ENCODE assay signal across 18 cellular contexts in genomic region chrX:110915120-110915519, GRCh38.
A peak's percentile ranks its signal among the peaks of the same experiment; 100 is the strongest.
DNase-seq lines count a peak whose midpoint lies in the region; ATAC-seq and TF ChIP-seq lines count a peak whose summit lies in the region.
"Had no signal": no experiment of that assay in that cellular context is flagged by ENCODE, and none has a peak within 500 bp of the region (broad histone marks: within the 10 kb centered on the region; RNA-seq: fewer than 3 reads in every experiment).

No MANE protein-coding gene starts in this region.

- H3K36me3 Mint-ChIP-seq in CD8-positive, alpha-beta T cell = no peaks in the 10 kb centered on the region
- no peaks in the 10 kb centered on the region for H3K36me3 Mint-ChIP-seq in Calu3 (ENCODE audit: insufficient read depth, unreplicated experiment)
- H3K36me3 Mint-ChIP-seq: activated naive CD4-positive, alpha-beta T cell treated with anti-CD3 and anti-CD28 coated beads, Interleukin-2, amount 10 ng/mL, durations not matched to agents 7 days and 5 days; immature natural killer cell had no signal

- H3K36me3 ChIP-seq in hepatocyte (replicated peaks; ENCODE audit: insufficient read depth, low read depth) = no peaks in the 10 kb centered on the region
- no peaks in the 10 kb centered on the region for H3K36me3 ChIP-seq in CD8-positive, alpha-beta T cell (ENCODE audit: insufficient read depth, low read length)
- H3K36me3 ChIP-seq: BLaER1, esophagus squamous epithelium, SJCRH30 had no signal

- no peak for ATAC-seq in GM21367 (IDR thresholded peaks at IDR 0.05; ENCODE audit: unreplicated experiment)
- no peak for ATAC-seq in CD8-positive, alpha-beta T cell
- no peak for ATAC-seq in HG03432 (IDR thresholded peaks at IDR 0.05; ENCODE audit: unreplicated experiment)

- H2AFZ ChIP-seq in hepatocyte = no peak overlapping the region

- no peaks in the 10 kb centered on the region for H3K9me2 ChIP-seq in hepatocyte (replicated peaks; ENCODE audit: insufficient read depth)

- H3K4me3 Mint-ChIP-seq in CD8-positive, alpha-beta T cell = no peak overlapping the region
- H3K4me3 Mint-ChIP-seq in Calu3 (ENCODE audit: low read depth, unreplicated experiment) = no peak overlapping the region
- H3K4me3 Mint-ChIP-seq: activated naive CD4-positive, alpha-beta T cell treated with anti-CD3 and anti-CD28 coated beads, Interleukin-2, amount 10 ng/mL, durations not matched to agents 7 days and 5 days; immature natural killer cell had no signal

- 60% methylated on average over 3 of the region's 3 CpGs for WGBS in hepatocyte (ENCODE audit: low lambda C conversion rate, missing lambda C conversion rate)

- no TSS peak for BruUV-seq in Calu3 (replicated peaks; lab: Mats Ljungman, UMichigan)

- no peaks in the 10 kb centered on the region for H3K79me2 ChIP-seq in hepatocyte

- no peaks in the 10 kb centered on the region for H3K4me1 Mint-ChIP-seq in CD8-positive, alpha-beta T cell (ENCODE audit: low read depth)
- H3K4me1 Mint-ChIP-seq in Calu3 (ENCODE audit: low read depth, unreplicated experiment) = no peaks in the 10 kb centered on the region
- H3K4me1 Mint-ChIP-seq: activated naive CD4-positive, alpha-beta T cell treated with anti-CD3 and anti-CD28 coated beads, Interleukin-2, amount 10 ng/mL, durations not matched to agents 7 days and 5 days; immature natural killer cell had no signal

- no peaks in the 10 kb centered on the region for H3K4me1 ChIP-seq in hepatocyte (ENCODE audit: insufficient read depth)
- H3K4me1 ChIP-seq in CD8-positive, alpha-beta T cell (ENCODE audit: insufficient read depth, low read length) = no peaks in the 10 kb centered on the region
- H3K4me1 ChIP-seq: BLaER1, esophagus squamous epithelium, SJCRH30 had no signal

- DNase-seq in AG08395 (ENCODE audit: low spot score) (peak; percentile 44), H4 (ENCODE audit: low spot score) (peak; percentile 73), astrocyte of the hippocampus (ENCODE audit: low read depth, low spot score) (peak; percentile 37), hepatocyte (ENCODE audit: low spot score) (peak; percentile 19), Calu3 (no peak)
- no peak for DNase-seq in CD8-positive, alpha-beta T cell
- DNase-seq: activated naive CD4-positive, alpha-beta T cell treated with anti-CD3 and anti-CD28 coated beads, Interleukin-2, amount 10 ng/mL, durations not matched to agents 7 days and 5 days; esophagus squamous epithelium; GDM1; immature natural killer cell; NCI-H1417; NCI-H774; stimulated activated CD4-positive, alpha-beta T cell treated with anti-CD3 and anti-CD28 coated beads, Interleukin-4, amount 100 ng/mL, for 4 hours; stimulated activated naive CD4-positive, alpha-beta T cell had no signal

- no peaks in the 10 kb centered on the region for H3K27me3 Mint-ChIP-seq in CD8-positive, alpha-beta T cell (ENCODE audit: low read depth)
- H3K27me3 Mint-ChIP-seq in Calu3 (ENCODE audit: unreplicated experiment) = no peaks in the 10 kb centered on the region
- H3K27me3 Mint-ChIP-seq: activated naive CD4-positive, alpha-beta T cell treated with anti-CD3 and anti-CD28 coated beads, Interleukin-2, amount 10 ng/mL, durations not matched to agents 7 days and 5 days had no signal

- H4K20me1 ChIP-seq in hepatocyte (ENCODE audit: insufficient read depth, poor library complexity, severe bottlenecking) = no peaks in the 10 kb centered on the region
- H4K20me1 ChIP-seq: BLaER1 had no signal

- intact Hi-C loops in CD8-positive, alpha-beta T cell (cut with DNase I, micrococcal nuclease) = no loop called here
- intact Hi-C loops in Calu3 (cut with micrococcal nuclease; ENCODE audit: unreplicated experiment) = no loop called here

- H3K4me3 ChIP-seq in hepatocyte = no peak overlapping the region
- no peak overlapping the region for H3K4me3 ChIP-seq in CD8-positive, alpha-beta T cell (ENCODE audit: low read depth, low read length)
- H3K4me3 ChIP-seq: BLaER1, esophagus squamous epithelium, SJCRH30 had no signal

- no peaks in the 10 kb centered on the region for H3K9me3 ChIP-seq in hepatocyte (ENCODE audit: low read depth)
- no peaks in the 10 kb centered on the region for H3K9me3 ChIP-seq in CD8-positive, alpha-beta T cell (ENCODE audit: low read length)
- H3K9me3 ChIP-seq: BLaER1, esophagus squamous epithelium, SJCRH30 had no signal

- TF ChIP-seq CTCF in hepatocyte (IDR thresholded peaks at IDR 0.05; ENCODE audit: poor library complexity) (no peak), Calu3 (IDR thresholded peaks at IDR 0.05; ENCODE audit: unreplicated experiment) (no peak)
- TF ChIP-seq CTCF in CD8-positive, alpha-beta T cell (IDR thresholded peaks at IDR 0.05) = no peak

- no peak overlapping the region for H3K27ac ChIP-seq in hepatocyte
- no peak overlapping the region for H3K27ac ChIP-seq in CD8-positive, alpha-beta T cell (ENCODE audit: low read depth, low read length)
- H3K27ac ChIP-seq: BLaER1, esophagus squamous epithelium, SJCRH30 had no signal

- POLR2A ChIA-PET in CD8-positive, alpha-beta T cell (lab: Charles Lee) = no interaction called here

- CTCF ChIA-PET in CD8-positive, alpha-beta T cell (lab: Charles Lee) = no interaction called here
- CTCF ChIA-PET in Calu3 (lab: Charles Lee) = no interaction called here

- no peaks in the 10 kb centered on the region for H3K27me3 ChIP-seq in hepatocyte
- no peaks in the 10 kb centered on the region for H3K27me3 ChIP-seq in CD8-positive, alpha-beta T cell (ENCODE audit: insufficient read depth, low read length)
- H3K27me3 ChIP-seq: esophagus squamous epithelium, SJCRH30 had no signal

- no peak overlapping the region for H3K27ac Mint-ChIP-seq in CD8-positive, alpha-beta T cell
- no peak overlapping the region for H3K27ac Mint-ChIP-seq in Calu3 (ENCODE audit: unreplicated experiment)
- H3K27ac Mint-ChIP-seq: activated naive CD4-positive, alpha-beta T cell treated with anti-CD3 and anti-CD28 coated beads, Interleukin-2, amount 10 ng/mL, durations not matched to agents 7 days and 5 days; immature natural killer cell had no signal

- no peaks in the 10 kb centered on the region for H3K9me3 Mint-ChIP-seq in CD8-positive, alpha-beta T cell
- no peaks in the 10 kb centered on the region for H3K9me3 Mint-ChIP-seq in Calu3 (ENCODE audit: low read depth, unreplicated experiment)
- H3K9me3 Mint-ChIP-seq: activated naive CD4-positive, alpha-beta T cell treated with anti-CD3 and anti-CD28 coated beads, Interleukin-2, amount 10 ng/mL, durations not matched to agents 7 days and 5 days; immature natural killer cell had no signal

- no peak overlapping the region for H3K4me2 ChIP-seq in hepatocyte
- H3K4me2 ChIP-seq: BLaER1 had no signal

Comparison
In these comparisons a context has a peak if more than half of its experiments do, and no peak if none do; other contexts are left out.
1. DNase-seq: peak in AG08395 (single experiment), H4 (single experiment), astrocyte of the hippocampus (single experiment) and hepatocyte (single experiment); none in CD8-positive, alpha-beta T cell (0 of 7) and Calu3 (single experiment).